16 cellular contexts compared by ENCODE assay signal in the genomic region with DNA sequence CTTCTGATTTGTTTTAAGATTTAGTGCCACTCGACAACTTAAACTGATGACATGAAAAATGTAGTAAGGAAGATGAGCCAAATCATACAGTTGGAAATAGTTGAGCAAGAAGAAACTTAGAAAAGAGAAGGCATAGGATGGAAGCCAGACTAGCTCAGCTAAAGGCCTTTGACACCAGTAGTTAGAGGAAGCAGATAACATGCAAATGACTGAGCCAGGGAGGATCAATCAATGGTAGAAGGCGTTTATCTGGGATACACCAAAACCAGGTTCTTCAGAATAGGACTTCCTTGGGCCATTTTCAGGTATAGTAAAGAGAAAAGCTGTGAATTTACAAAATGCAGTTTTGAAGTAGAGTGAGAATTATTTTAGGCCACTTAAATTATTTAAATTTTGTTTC.
"Had no signal": no experiment of that assay in that cellular context is flagged by ENCODE, and none has a peak within 500 bp of the region (broad histone marks: within the 10 kb centered on the region; RNA-seq: fewer than 3 reads in every experiment).

No MANE protein-coding gene starts in this region.

- H3K9me3 Mint-ChIP-seq: activated T-helper 17 cell treated with anti-CD3 and anti-CD28 coated beads, Interleukin-2, amount 50 U/mL, for 72 hours had no signal

- H3K27ac Mint-ChIP-seq: activated T-helper 17 cell treated with anti-CD3 and anti-CD28 coated beads, Interleukin-2, amount 50 U/mL, for 72 hours; neural progenitor cell had no signal

- H3K4me3 Mint-ChIP-seq: activated T-helper 17 cell treated with anti-CD3 and anti-CD28 coated beads, Interleukin-2, amount 50 U/mL, for 72 hours; neural progenitor cell had no signal

- H3K36me3 Mint-ChIP-seq: neural progenitor cell had no signal

- ATAC-seq: activated T-helper 17 cell treated with anti-CD3 and anti-CD28 coated beads, Interleukin-2, amount 50 U/mL, for 72 hours; lower lobe of right lung; upper lobe of right lung had no signal

- H3K27ac ChIP-seq: lower lobe of right lung, neural progenitor cell, ovary, thoracic aorta, upper lobe of right lung had no signal

- DNase-seq: activated CD4-positive, alpha-beta T cell treated with anti-CD3 and anti-CD28 coated beads, Interleukin-2, amount 50 U/mL, for 4 hours; activated CD4-positive, CD25-positive, alpha-beta regulatory T cell treated with anti-CD3 and anti-CD28 coated beads, Interleukin-2, amount 50 U/mL, for 72 hours; activated naive CD4-positive, alpha-beta T cell treated with Interleukin-2 at 50 U/mL for 16 hours; anterior cingulate cortex; cortex of kidney; effector CD4-positive, alpha-beta T cell; foreskin melanocyte; lower lobe of right lung; midbrain; ovary; stimulated activated CD4-positive, alpha-beta T cell treated with anti-CD3 and anti-CD28 coated beads, Interleukin-12 subunit alpha, Interleukin-12 subunit beta, amount 100 ng/mL, for 4 hours; stimulated activated CD4-positive, alpha-beta T cell treated with anti-CD3 and anti-CD28 coated beads, Interleukin-2, amount 100 ng/mL, for 24 hours; upper lobe of right lung had no signal

- H3K36me3 ChIP-seq: lower lobe of right lung, neural progenitor cell, ovary, thoracic aorta, upper lobe of right lung had no signal

- H3K9me3 ChIP-seq: lower lobe of right lung, ovary, thoracic aorta, upper lobe of right lung had no signal

- H3K4me3 ChIP-seq: lower lobe of right lung, neural progenitor cell, ovary, thoracic aorta, upper lobe of right lung had no signal

- H3K27me3 Mint-ChIP-seq: activated T-helper 17 cell treated with anti-CD3 and anti-CD28 coated beads, Interleukin-2, amount 50 U/mL, for 72 hours had no signal
